20 cellular contexts compared by ENCODE assay signal in genomic region chr5:126053630-126054029, GRCh38.
DNase-seq lines count a peak whose midpoint lies in the region; ATAC-seq and TF ChIP-seq lines count a peak whose summit lies in the region.
"Had no signal": no experiment of that assay in that cellular context is flagged by ENCODE, and none has a peak within 500 bp of the region (broad histone marks: within the 10 kb centered on the region; RNA-seq: fewer than 3 reads in every experiment).

No MANE protein-coding gene starts in this region.

- CTCF ChIA-PET in WTC11 (lab: Charles Lee), result no interaction called here
- CTCF ChIA-PET in OCI-LY7 (lab: Charles Lee; ENCODE audit: unreplicated experiment), result no interaction called here

- no peaks in the 10 kb centered on the region for H3K4me1 ChIP-seq in OCI-LY7 (ENCODE audit: insufficient read depth, low read length, poor library complexity, severe bottlenecking)

- no peak overlapping the region for H3K4me3 ChIP-seq in OCI-LY7 (ENCODE audit: low read depth, low read length, poor library complexity, severe bottlenecking)
- H3K4me3 ChIP-seq: BLaER1 treated with 17β-estradiol and CSF1 and Interleukin-3, amounts not matched to agents 10 nM and 100 nM; PC-9; SJCRH30 had no signal

- H3K4me3 Mint-ChIP-seq in WTC11 (no peak overlapping the region), nephron (no peak overlapping the region)
- H3K4me3 Mint-ChIP-seq: CD8-positive, alpha-beta T cell; HFFc6 had no signal

- H3K27ac Mint-ChIP-seq in WTC11 (peak overlapping the region; percentile 93), nephron (peak overlapping the region; percentile 13 to 84 (median 70))
- H3K27ac Mint-ChIP-seq: CD8-positive, alpha-beta T cell; HFFc6 had no signal

- BruUV-seq in OCI-LY7 (replicated peaks; lab: Mats Ljungman, UMichigan), result no TSS peak

- intact Hi-C loops in OCI-LY7 (cut with micrococcal nuclease; ENCODE audit: unreplicated experiment), result no loop called here

- H3K36me3 Mint-ChIP-seq in WTC11 (peaks cover 6% of the 10 kb centered on the region), nephron (ENCODE audit: low read depth) (peaks cover 3% of the 10 kb centered on the region)
- H3K36me3 Mint-ChIP-seq: CD8-positive, alpha-beta T cell had no signal

- no peaks in the 10 kb centered on the region for H3K27me3 Mint-ChIP-seq in WTC11 (ENCODE audit: low read depth)
- H3K27me3 Mint-ChIP-seq in nephron (ENCODE audit: low read depth), result no peaks in the 10 kb centered on the region

- no peaks in the 10 kb centered on the region for H3K79me2 ChIP-seq in OCI-LY7 (ENCODE audit: insufficient read depth, low read depth, low read length)

- H3K9me3 Mint-ChIP-seq in WTC11 (peaks cover 14% of the 10 kb centered on the region), nephron (peaks cover 7% of the 10 kb centered on the region)

- ATAC-seq in WTC11, result no peak
- ATAC-seq in HG02623 (IDR thresholded peaks at IDR 0.05; ENCODE audit: unreplicated experiment), result no peak
- ATAC-seq: CD8-positive, alpha-beta T cell; HepG2 had no signal

- no peak overlapping the region for H3K4me2 ChIP-seq in OCI-LY7 (ENCODE audit: low read length)
- H3K4me2 ChIP-seq: PC-9 had no signal

- TF ChIP-seq CTCF in WTC11 (IDR thresholded peaks at IDR 0.05) (no peak), nephron (IDR thresholded peaks at IDR 0.05; ENCODE audit: unreplicated experiment in 3 of 3) (no peak), OCI-LY7 (conservative IDR thresholded peaks at IDR 0.05; ENCODE audit: low read length) (no peak)

- H3K4me1 Mint-ChIP-seq in WTC11 (peaks cover 54% of the 10 kb centered on the region), nephron (peaks cover 36% of the 10 kb centered on the region)

- no peaks in the 10 kb centered on the region for H4K20me1 ChIP-seq in OCI-LY7 (ENCODE audit: insufficient read depth, low read length)
- H4K20me1 ChIP-seq: BLaER1 treated with 17β-estradiol and CSF1 and Interleukin-3, amounts not matched to agents 10 nM and 100 nM had no signal

- peak; percentile 11 for DNase-seq in NCI-H2107 treated with DMSO at 0.1 percent for 48 hours (lab: John Stamatoyannopoulos, UW; ENCODE audit: unreplicated experiment)
- DNase-seq in NCI-H2107 (lab: John Stamatoyannopoulos, UW), result no peak
- DNase-seq in NCI-H1436 (lab: John Stamatoyannopoulos, UW), result peak; percentile 20
- no peak for DNase-seq in WTC11 (ENCODE audit: low spot score)
- DNase-seq in activated CD4-positive, alpha-beta T cell treated with anti-CD3 and anti-CD28 coated beads for 4 hours, result no peak
- no peak for DNase-seq in OCI-LY7 (ENCODE audit: low spot score)
- DNase-seq: Calu3; CD8-positive, alpha-beta T cell; DMS79 treated with DMSO at 0.1 percent for 48 hours; HFFc6; KBM-7; NCI-H1694; NCI-H446; NCI-H526 treated with DMSO at 0.1 percent for 48 hours; PC-9; SJCRH30 had no signal

- no peak overlapping the region for H2AFZ ChIP-seq in OCI-LY7 (ENCODE audit: low read length)
- H2AFZ ChIP-seq: PC-9 had no signal

- POLR2A ChIA-PET in WTC11 (lab: Charles Lee) (no interaction called here), OCI-LY7 (lab: Charles Lee) (no interaction called here)

- H3K36me3 ChIP-seq in OCI-LY7 (ENCODE audit: insufficient read depth, low read length), result no peaks in the 10 kb centered on the region
- H3K36me3 ChIP-seq: BLaER1 treated with 17β-estradiol and CSF1 and Interleukin-3, amounts not matched to agents 10 nM and 100 nM; SJCRH30 had no signal

- H3K27ac ChIP-seq in OCI-LY7 (ENCODE audit: low read depth, low read length, poor library complexity, severe bottlenecking), result no peak overlapping the region
- H3K27ac ChIP-seq: BLaER1 treated with 17β-estradiol and CSF1 and Interleukin-3, amounts not matched to agents 10 nM and 100 nM; PC-9 had no signal

- H3K9me3 ChIP-seq in OCI-LY7 (ENCODE audit: low read length), result no peaks in the 10 kb centered on the region
- H3K9me3 ChIP-seq: SJCRH30 had no signal

- H3K9me2 ChIP-seq in OCI-LY7 (ENCODE audit: insufficient read depth, low read length), result no peaks in the 10 kb centered on the region

TF ChIP-seq in WTC11, 78 proteins besides CTCF, POLR2A, EP300 and RAD21:
- TF ChIP-seq NFYB (CRISPR knock-in tag; conservative IDR thresholded peaks at IDR 0.05; ENCODE audit: low read depth), result no peak

Comparison
In these comparisons a context has a peak if more than half of its experiments do, and no peak if none do; other contexts are left out.
1. DNase-seq: peak in NCI-H2107 treated with DMSO at 0.1 percent for 48 hours (single experiment) and NCI-H1436 (single experiment); none in NCI-H2107 (single experiment), WTC11 (single experiment), activated CD4-positive, alpha-beta T cell treated with anti-CD3 and anti-CD28 coated beads for 4 hours (0 of 2) and OCI-LY7 (single experiment).